Comparison of ENCODE assay signal across 8 cellular contexts in genomic region chr1:121519042-121519755, GRCh38.
A peak's percentile ranks its signal among the peaks of the same experiment; 100 is the strongest.
DNase-seq lines count a peak whose midpoint lies in the region; FAIRE-seq lines count a peak whose summit lies in the region.

No MANE protein-coding gene starts in this region.

- peak overlapping the region; percentile 76 for H3K27ac ChIP-seq in caudate nucleus (ENCODE audit: low read depth, low read length)

- FAIRE-seq in GM18507 (lab: Jason Lieb, UNC) = no peak
- no peak for FAIRE-seq in RCC 7860 (lab: Jason Lieb, UNC)

- DNase-seq in GM18507 (ENCODE audit: extremely low spot score, insufficient read length, low read depth) (peak; percentile 5), NCI-H1092 treated with DMSO at 0.1 percent for 48 hours (lab: John Stamatoyannopoulos, UW) (peak; percentile 68), caudate nucleus (lab: John Stamatoyannopoulos, UW) (peak in 58 of 61 donors; percentile 17 to 95 (median 65)), left kidney (ENCODE audit: low read depth, low spot score) (peak; percentile 92), RCC 7860 (ENCODE audit: low spot score) (no peak), SW 1271 (lab: John Stamatoyannopoulos, UW) (no peak)
- DNase-seq in activated CD4-positive, CD25-positive, alpha-beta regulatory T cell treated with anti-CD3 and anti-CD28 coated beads, Interleukin-2, amount 50 U/mL, for 16 hours (ENCODE audit: low read depth, low spot score) = peak; percentile 65
- peak; percentile 82 for DNase-seq in stimulated activated CD4-positive, alpha-beta T cell treated with anti-CD3 and anti-CD28 coated beads, Interleukin-4, amount 100 ng/mL, for 1 hour

Comparison
In these comparisons a context has a peak if more than half of its experiments do, and no peak if none do; other contexts are left out.
1. DNase-seq: peak in GM18507 (single experiment), NCI-H1092 treated with DMSO at 0.1 percent for 48 hours (single experiment), activated CD4-positive, CD25-positive, alpha-beta regulatory T cell treated with anti-CD3 and anti-CD28 coated beads, Interleukin-2, amount 50 U/mL, for 16 hours (single experiment), caudate nucleus (58 of 61), left kidney (single experiment) and stimulated activated CD4-positive, alpha-beta T cell treated with anti-CD3 and anti-CD28 coated beads, Interleukin-4, amount 100 ng/mL, for 1 hour (single experiment); none in RCC 7860 (single experiment) and SW 1271 (0 of 2).